In genomic region chr3:160980740-160981139, GRCh38 we compare ENCODE assay signal across 10 cellular contexts.
A peak's percentile ranks its signal among the peaks of the same experiment; 100 is the strongest.
DNase-seq lines count a peak whose midpoint lies in the region; ATAC-seq and TF ChIP-seq lines count a peak whose summit lies in the region.
"Had no signal": no experiment of that assay in that cellular context is flagged by ENCODE, and none has a peak within 500 bp of the region (broad histone marks: within the 10 kb centered on the region; RNA-seq: fewer than 3 reads in every experiment).

No MANE protein-coding gene starts in this region.

- ATAC-seq in GM21390 (IDR thresholded peaks at IDR 0.05; ENCODE audit: unreplicated experiment) (peak; percentile 35), HG03135 (IDR thresholded peaks at IDR 0.05; ENCODE audit: unreplicated experiment) (peak; percentile 70)

- DNase-seq in GM13977 (ENCODE audit: low spot score) (peak; percentile 31), dermis blood vessel endothelial cell (peak; percentile 3), KBM-7 (no peak), epidermal melanocyte (ENCODE audit: insufficient read length, low spot score) (no peak), mucosa of gallbladder (ENCODE audit: low spot score) (no peak), midbrain (lab: John Stamatoyannopoulos, UW) (no peak)
- DNase-seq: NCI-H146, thyroid gland had no signal

- in situ Hi-C loops in GM13977 (cut with MboI; ENCODE audit: low pct_unique_long_range_greater_than_20kb, low sequenced_read_pairs, unreplicated experiment): no loop called here
- in situ Hi-C loops in KBM-7 (cut with MboI; ENCODE audit: low pct_unique_long_range_greater_than_20kb, low sequenced_read_pairs): no loop called here

- no peak for TF ChIP-seq CTCF in GM13977 (IDR thresholded peaks at IDR 0.05; ENCODE audit: extremely low read depth, insufficient read depth, missing control alignments)

Comparison
In these comparisons a context has a peak if more than half of its experiments do, and no peak if none do; other contexts are left out.
1. DNase-seq: peak in GM13977 (single experiment) and dermis blood vessel endothelial cell (single experiment); none in KBM-7 (single experiment), epidermal melanocyte (single experiment), mucosa of gallbladder (single experiment) and midbrain (single experiment).